ENCODE assay signal across 1 cellular context in genomic region chr18:79250236-79250993, GRCh38.
TF ChIP-seq lines count a peak whose summit lies in the region.

No MANE protein-coding gene starts in this region.

TF ChIP-seq in GM23338, 12 proteins besides CTCF, POLR2A, EP300 and RAD21 (continued from another document):
- no peak for TF ChIP-seq ZNF462 (CRISPR knock-in tag; IDR thresholded peaks at IDR 0.05)
- no peak for TF ChIP-seq REST (IDR thresholded peaks at IDR 0.05; ENCODE audit: unreplicated experiment)
- TF ChIP-seq POLR2AphosphoS5 (IDR thresholded peaks at IDR 0.05; ENCODE audit: low read depth): no peak
- TF ChIP-seq NANOG (IDR thresholded peaks at IDR 0.05; ENCODE audit: borderline replicate concordance): no peak
- no peak for TF ChIP-seq EZH2 (IDR thresholded peaks at IDR 0.05; ENCODE audit: low read depth, unreplicated experiment)
- TF ChIP-seq JUNB (IDR thresholded peaks at IDR 0.05; ENCODE audit: unreplicated experiment): no peak
